ENCODE assay signal across 12 cellular contexts in the genomic region with DNA sequence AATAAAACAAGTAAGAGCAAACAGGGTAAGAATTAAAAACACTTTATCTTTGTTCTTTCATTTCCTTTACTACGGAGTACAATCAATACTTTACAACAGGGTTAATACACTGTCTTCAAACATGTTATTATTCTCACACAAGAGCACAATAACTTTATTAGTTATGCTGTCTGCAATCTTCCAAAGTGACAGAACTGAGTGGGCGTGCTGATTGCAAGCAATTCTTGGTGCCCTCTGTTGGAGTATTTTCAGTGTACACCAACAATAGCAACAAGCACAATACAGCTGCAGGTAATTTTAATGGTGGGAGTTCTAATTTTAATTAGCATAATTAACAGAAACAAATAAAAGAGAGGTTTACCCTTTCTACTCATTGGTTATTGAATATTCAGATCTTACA. TPM values are rescaled to one million over a fixed set of nuclear protein-coding genes. Genes with fewer than 3 reads are reported as not detected.
DNase-seq lines count a peak whose midpoint lies in the region; ATAC-seq, FAIRE-seq and TF ChIP-seq lines count a peak whose summit lies in the region.
"Had no signal": no experiment of that assay in that cellular context is flagged by ENCODE, and none has a peak within 500 bp of the region (broad histone marks: within the 10 kb centered on the region; RNA-seq: fewer than 3 reads in every experiment).

No MANE protein-coding gene starts in this region.

- no peak for ATAC-seq in Right ventricle myocardium inferior
- ATAC-seq in upper lobe of right lung: no peak
- ATAC-seq: K562 had no signal

- H3K4me3 ChIP-seq in cardiac muscle cell: no peak overlapping the region
- H3K4me3 ChIP-seq in brain microvascular endothelial cell (ENCODE audit: low read depth, low read length): no peak overlapping the region
- H3K4me3 ChIP-seq in kidney (ENCODE audit: low read length in 2 of 2): no peak overlapping the region
- no peak overlapping the region for H3K4me3 ChIP-seq in upper lobe of right lung
- H3K4me3 ChIP-seq: BLaER1, K562 had no signal

- H3K27me3 Mint-ChIP-seq in activated naive CD8-positive, alpha-beta T cell treated with anti-CD3 and anti-CD28 coated beads for 36 hours: peaks cover 21% of the 10 kb centered on the region

- H3K9me3 ChIP-seq in cardiac muscle cell (ENCODE audit: low read depth) (no peaks in the 10 kb centered on the region), kidney (ENCODE audit: control insufficient read depth in 1 of 2, low read length in 2 of 2) (no peaks in the 10 kb centered on the region), upper lobe of right lung (no peaks in the 10 kb centered on the region)
- H3K9me3 ChIP-seq: BLaER1 had no signal

- H3K9me3 Mint-ChIP-seq in activated naive CD8-positive, alpha-beta T cell treated with anti-CD3 and anti-CD28 coated beads for 36 hours: no peaks in the 10 kb centered on the region

- no peak overlapping the region for H3K27ac ChIP-seq in cardiac muscle cell
- H3K27ac ChIP-seq in brain microvascular endothelial cell: no peak overlapping the region
- H3K27ac ChIP-seq in kidney (ENCODE audit: low read depth in 2 of 2, low read length in 2 of 2): no peak overlapping the region
- H3K27ac ChIP-seq in upper lobe of right lung: no peak overlapping the region
- H3K27ac ChIP-seq: BLaER1 had no signal

- no peak for FAIRE-seq in kidney (lab: Jason Lieb, UNC)
- FAIRE-seq: K562 had no signal

- H3K27me3 ChIP-seq in cardiac muscle cell: no peaks in the 10 kb centered on the region
- no peaks in the 10 kb centered on the region for H3K27me3 ChIP-seq in brain microvascular endothelial cell (replicated peaks)
- no peaks in the 10 kb centered on the region for H3K27me3 ChIP-seq in upper lobe of right lung
- H3K27me3 ChIP-seq: BLaER1 had no signal

- H3K9ac ChIP-seq in kidney (ENCODE audit: low read length in 2 of 2): no peak overlapping the region
- H3K9ac ChIP-seq: BLaER1 had no signal

- no peak overlapping the region for H3K27ac Mint-ChIP-seq in activated naive CD8-positive, alpha-beta T cell treated with anti-CD3 and anti-CD28 coated beads for 36 hours

- intact Hi-C loops in Right ventricle myocardium inferior (cut with DNase I): no loop called here
- intact Hi-C loops in kidney (cut with DNase I): no loop called here
- intact Hi-C loops in upper lobe of right lung (cut with DNase I): no loop called here

- peaks cover 3% of the 10 kb centered on the region for H3K4me1 Mint-ChIP-seq in activated naive CD8-positive, alpha-beta T cell treated with anti-CD3 and anti-CD28 coated beads for 36 hours

- DNase-seq in cardiac muscle cell (ENCODE audit: low read depth in 1 of 2, low spot score in 1 of 2) (peak; percentile 35), Right ventricle myocardium inferior (ENCODE audit: missing footprints) (no peak), brain microvascular endothelial cell (no peak), kidney (no peak), upper lobe of right lung (no peak), T-helper 2 cell (no peak), activated T-cell treated with anti-CD3 and anti-CD28 coated beads for 4 hours (no peak)
- no peak for DNase-seq in activated naive CD8-positive, alpha-beta T cell treated with anti-CD3 and anti-CD28 coated beads for 36 hours
- DNase-seq: activated CD4-positive, CD25-positive, alpha-beta regulatory T cell; NCI-H2107 had no signal

- no peaks in the 10 kb centered on the region for H3K36me3 Mint-ChIP-seq in activated naive CD8-positive, alpha-beta T cell treated with anti-CD3 and anti-CD28 coated beads for 36 hours

- H3K4me3 Mint-ChIP-seq in activated naive CD8-positive, alpha-beta T cell treated with anti-CD3 and anti-CD28 coated beads for 36 hours: no peak overlapping the region

- H3K36me3 ChIP-seq in cardiac muscle cell (no peaks in the 10 kb centered on the region), brain microvascular endothelial cell (replicated peaks) (no peaks in the 10 kb centered on the region), kidney (ENCODE audit: control insufficient read depth in 1 of 2, insufficient read depth in 2 of 2, low read length in 2 of 2) (no peaks in the 10 kb centered on the region), upper lobe of right lung (no peaks in the 10 kb centered on the region)
- H3K36me3 ChIP-seq: BLaER1 had no signal

- TF ChIP-seq CTCF in cardiac muscle cell (IDR thresholded peaks at IDR 0.05; ENCODE audit: low read depth, low read length) (peak; percentile 22), brain microvascular endothelial cell (IDR thresholded peaks at IDR 0.05; ENCODE audit: low read depth, low read length, missing control alignments) (peak; percentile 52), kidney (IDR thresholded peaks at IDR 0.05; ENCODE audit: borderline replicate concordance, extremely low read depth, insufficient read depth) (peak; percentile 27), upper lobe of right lung (IDR thresholded peaks at IDR 0.05) (peak; percentile 8)

- H3K4me1 ChIP-seq in cardiac muscle cell (ENCODE audit: low read depth) (peaks cover 48% of the 10 kb centered on the region), kidney (ENCODE audit: control insufficient read depth in 1 of 2, insufficient read depth in 1 of 2, low read depth in 1 of 2, low read length in 2 of 2) (no peaks in the 10 kb centered on the region), upper lobe of right lung (no peaks in the 10 kb centered on the region)
- H3K4me1 ChIP-seq: BLaER1 had no signal

- in situ Hi-C loops in brain microvascular endothelial cell (cut with HindIII; ENCODE audit: low pct_ligation_motif_present, low sequenced_read_pairs): no loop called here

RNA-seq across cellular contexts. Expression of gene PTPRK, which starts 33.9 kb away (rescaled TPM):
- 45.9 and 73.1 TPM in 2 replicates for total RNA-seq in cardiac muscle cell
- 48.3 and 68.6 TPM in 2 replicates for polyA plus RNA-seq in cardiac muscle cell
- 30.1 TPM for total RNA-seq in Right ventricle myocardium inferior
- 72.8 TPM for total RNA-seq in kidney
- 9.2 TPM for polyA plus RNA-seq in kidney (ENCODE audit: insufficient read depth, low read depth, low replicate concordance)
- 64.6 TPM for total RNA-seq in upper lobe of right lung
- 10 to 100 TPM; 13.4 to 18.0 TPM for total RNA-seq in activated naive CD8-positive, alpha-beta T cell treated with anti-CD3 and anti-CD28 coated beads for 36 hours
- polyA plus RNA-seq: K562 had no signal

Comparison
In these comparisons a context has a peak if more than half of its experiments do, and no peak if none do; other contexts are left out.
1. DNase-seq: peak in cardiac muscle cell (2 of 2); none in Right ventricle myocardium inferior (single experiment), brain microvascular endothelial cell (single experiment), kidney (single experiment), upper lobe of right lung (single experiment), activated naive CD8-positive, alpha-beta T cell treated with anti-CD3 and anti-CD28 coated beads for 36 hours (single experiment), T-helper 2 cell (0 of 5) and activated T-cell treated with anti-CD3 and anti-CD28 coated beads for 4 hours (single experiment).
2. Peak in every context shown above with its lines, with median percentiles within 50 percentile points of each other: CTCF ChIP-seq.